Comparison of ENCODE assay signal across 10 cellular contexts in the genomic region with DNA sequence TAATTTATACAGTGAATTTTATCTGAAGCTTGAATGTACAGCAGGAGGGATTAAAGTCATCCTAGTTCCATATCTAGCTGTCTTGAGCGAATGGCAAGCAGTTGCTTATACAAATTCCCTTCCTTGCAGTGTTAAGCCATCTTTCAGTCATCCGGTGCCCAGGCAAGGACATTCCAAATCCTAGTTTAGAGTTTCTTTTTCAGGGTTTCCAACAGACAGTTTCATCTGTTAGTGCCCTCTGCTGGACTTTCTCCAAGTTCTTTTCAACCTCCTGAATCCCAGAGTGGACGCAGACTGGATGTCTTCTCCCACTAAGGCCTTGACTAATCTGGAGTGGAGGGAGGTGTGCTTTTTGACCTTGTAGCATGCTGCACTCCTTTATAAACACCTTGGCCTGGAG. TPM values are rescaled to one million over a fixed set of nuclear protein-coding genes. Genes with fewer than 3 reads are reported as not detected.
A peak's percentile ranks its signal among the peaks of the same experiment; 100 is the strongest.
DNase-seq lines count a peak whose midpoint lies in the region; ATAC-seq and TF ChIP-seq lines count a peak whose summit lies in the region.
"Had no signal": no experiment of that assay in that cellular context is flagged by ENCODE, and none has a peak within 500 bp of the region (broad histone marks: within the 10 kb centered on the region; RNA-seq: fewer than 3 reads in every experiment).

No MANE protein-coding gene starts in this region.

- H3K27me3 ChIP-seq in transverse colon = no peaks in the 10 kb centered on the region

- no peak overlapping the region for H3K4me3 ChIP-seq in retinal pigment epithelial cell (ENCODE audit: low read length)
- no peak overlapping the region for H3K4me3 ChIP-seq in transverse colon

- H3K4me1 Mint-ChIP-seq in chondrocyte (ENCODE audit: low read depth) = peaks cover 27% of the 10 kb centered on the region

- no peaks in the 10 kb centered on the region for H3K36me3 ChIP-seq in transverse colon

- H3K36me3 Mint-ChIP-seq in chondrocyte (ENCODE audit: low read depth) = no peaks in the 10 kb centered on the region

- no peaks in the 10 kb centered on the region for H3K9me3 Mint-ChIP-seq in chondrocyte (ENCODE audit: low read depth)
- H3K9me3 Mint-ChIP-seq: activated naive CD8-positive, alpha-beta T cell treated with anti-CD3 and anti-CD28 coated beads, Interleukin-2, amount 10 ng/mL, durations not matched to agents 7 days and 5 days had no signal

- no peaks in the 10 kb centered on the region for H3K27me3 Mint-ChIP-seq in chondrocyte (ENCODE audit: low read depth)
- H3K27me3 Mint-ChIP-seq: activated naive CD8-positive, alpha-beta T cell treated with anti-CD3 and anti-CD28 coated beads, Interleukin-2, amount 10 ng/mL, durations not matched to agents 7 days and 5 days had no signal

- H3K27ac ChIP-seq in transverse colon = no peak overlapping the region
- H3K27ac ChIP-seq: RWPE1 had no signal

- DNase-seq in NCI-H748 (lab: John Stamatoyannopoulos, UW; ENCODE audit: unreplicated experiment) (peak; percentile 19), NCI-H748 treated with DMSO at 0.1 percent for 48 hours (lab: John Stamatoyannopoulos, UW) (no peak), NCI-H1105 treated with DMSO at 0.1 percent for 48 hours (lab: John Stamatoyannopoulos, UW) (peak; percentile 68), chondrocyte (ENCODE audit: low spot score) (no peak), retinal pigment epithelial cell (ENCODE audit: low read depth) (peak; percentile 43), NOMO-1 treated with DMSO at 0.1 percent for 48 hours (lab: John Stamatoyannopoulos, UW; ENCODE audit: unreplicated experiment) (no peak), transverse colon (no peak)
- DNase-seq: activated naive CD8-positive, alpha-beta T cell treated with anti-CD3 and anti-CD28 coated beads, Interleukin-2, amount 10 ng/mL, durations not matched to agents 7 days and 5 days had no signal

- no peak for TF ChIP-seq POLR2A in transverse colon (IDR thresholded peaks at IDR 0.05)

- no peaks in the 10 kb centered on the region for H3K9me3 ChIP-seq in transverse colon

- TF ChIP-seq CTCF in chondrocyte (IDR thresholded peaks at IDR 0.05) (peak; percentile 73), retinal pigment epithelial cell (conservative IDR thresholded peaks at IDR 0.05; ENCODE audit: low read depth, low read length) (peak; percentile 46), transverse colon (IDR thresholded peaks at IDR 0.05) (no peak)

- H3K27ac Mint-ChIP-seq in chondrocyte (ENCODE audit: unreplicated experiment) = peak overlapping the region; percentile 50
- H3K27ac Mint-ChIP-seq: activated naive CD8-positive, alpha-beta T cell treated with anti-CD3 and anti-CD28 coated beads, Interleukin-2, amount 10 ng/mL, durations not matched to agents 7 days and 5 days had no signal

- no peak for ATAC-seq in HG02884 (IDR thresholded peaks at IDR 0.05; ENCODE audit: unreplicated experiment)

- intact Hi-C loops in transverse colon (cut with DNase I; ENCODE audit: low total_unique reads) = loop anchor here (5.0 kb wide), 1 partner anchor 173 kb away; no protein-coding TSS in a partner anchor

- in situ Hi-C loops in transverse colon (cut with MboI; ENCODE audit: low pct_ligation_motif_present in 1 of 4, low pct_unique_long_range_greater_than_20kb in 1 of 4, low sequenced_read_pairs in 3 of 4) = loop anchor here in 3 of 4 donors (5.0 to 25.0 kb wide), 5 partner anchors 63 to 363 kb away; no protein-coding TSS in a partner anchor

- TF ChIP-seq EP300 in transverse colon (IDR thresholded peaks at IDR 0.05; ENCODE audit: low read depth) = no peak

- WGBS in transverse colon (ENCODE audit: low coverage in 1 of 2), 2 donors = 66 to 85% methylated on average over 3 of the region's 3 CpGs

- H3K4me3 Mint-ChIP-seq in chondrocyte (ENCODE audit: unreplicated experiment) = no peak overlapping the region
- H3K4me3 Mint-ChIP-seq: activated naive CD8-positive, alpha-beta T cell treated with anti-CD3 and anti-CD28 coated beads, Interleukin-2, amount 10 ng/mL, durations not matched to agents 7 days and 5 days had no signal

- H3K4me1 ChIP-seq in transverse colon = peaks cover 0 to 5% (median 0%) of the 10 kb centered on the region in 4 donors

RNA-seq across cellular contexts. Expression of a gene that starts 45.4 kb away (rescaled TPM):
- total RNA-seq in chondrocyte (0.99 to 2.2 TPM (median 1.6 TPM) in 3 replicates), transverse colon (10 to 100 TPM in 2 of 4 donors, 1 to 10 TPM in 2; 4.3 to 58.4 (median 9.9) TPM)

Comparison
In these comparisons a context has a peak if more than half of its experiments do, and no peak if none do; other contexts are left out.
1. DNase-seq: peak in NCI-H748 (single experiment), NCI-H1105 treated with DMSO at 0.1 percent for 48 hours (single experiment) and retinal pigment epithelial cell (single experiment); none in NCI-H748 treated with DMSO at 0.1 percent for 48 hours (single experiment), chondrocyte (single experiment), NOMO-1 treated with DMSO at 0.1 percent for 48 hours (single experiment) and transverse colon (single experiment).
2. CTCF ChIP-seq: peak in chondrocyte (single experiment) and retinal pigment epithelial cell (single experiment); none in transverse colon (0 of 5).